ENCODE assay signal across 9 cellular contexts in the genomic region with DNA sequence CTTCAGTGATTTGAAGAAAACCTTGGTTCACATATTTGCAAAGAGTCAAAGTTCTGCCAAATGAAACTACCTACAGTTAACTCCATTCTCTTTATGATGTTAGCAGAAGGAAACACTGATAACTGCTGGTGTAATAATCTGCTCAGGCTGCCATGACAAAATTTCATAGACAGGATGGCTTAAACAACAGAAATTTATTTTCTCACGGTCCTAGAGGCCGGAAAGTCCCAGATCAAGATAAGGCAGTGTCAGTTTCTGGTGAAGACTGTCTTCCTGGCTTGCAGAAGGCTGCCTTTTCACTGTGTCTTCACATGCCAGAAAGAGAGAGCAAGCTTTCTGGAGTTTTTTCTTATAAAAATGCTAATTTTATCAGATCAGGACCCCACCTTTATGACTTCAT.
A peak's percentile ranks its signal among the peaks of the same experiment; 100 is the strongest.
DNase-seq lines count a peak whose midpoint lies in the region; ATAC-seq and TF ChIP-seq lines count a peak whose summit lies in the region.
"Had no signal": no experiment of that assay in that cellular context is flagged by ENCODE, and none has a peak within 500 bp of the region (broad histone marks: within the 10 kb centered on the region; RNA-seq: fewer than 3 reads in every experiment).

No MANE protein-coding gene starts in this region.

- H3K4me1 ChIP-seq in effector memory CD4-positive, alpha-beta T cell (ENCODE audit: control insufficient read depth, insufficient read depth, low read length, poor library complexity, severe bottlenecking) = peaks cover 11% of the 10 kb centered on the region

- H3K27me3 ChIP-seq in effector memory CD4-positive, alpha-beta T cell (replicated peaks; ENCODE audit: control insufficient read depth, insufficient read depth, low read length, poor library complexity, severe bottlenecking) = no peaks in the 10 kb centered on the region

- WGBS in lower leg skin, 2 donors = 15 to 20% methylated on average over 2 of the region's 2 CpGs

- ATAC-seq in GM18519 (IDR thresholded peaks at IDR 0.05; ENCODE audit: low FRiP score, unreplicated experiment) (peak; percentile 75), GM21576 (IDR thresholded peaks at IDR 0.05; ENCODE audit: unreplicated experiment) (peak; percentile 92), HG03558 (IDR thresholded peaks at IDR 0.05; ENCODE audit: extremely low read depth, unreplicated experiment) (peak; percentile 66)

- H3K9me3 ChIP-seq in effector memory CD4-positive, alpha-beta T cell (ENCODE audit: control insufficient read depth, low read length) = no peaks in the 10 kb centered on the region

- H3K36me3 ChIP-seq in effector memory CD4-positive, alpha-beta T cell (ENCODE audit: control insufficient read depth, insufficient read depth, low read length) = no peaks in the 10 kb centered on the region

- TF ChIP-seq CTCF in lower leg skin (IDR thresholded peaks at IDR 0.05) = no peak

- intact Hi-C loops in lower leg skin (cut with DNase I; ENCODE audit: low total_unique reads) = no loop called here

- DNase-seq in effector memory CD4-positive, alpha-beta T cell = peak in 1 of 3 donors; percentile 14
- DNase-seq in hypothalamus (lab: John Stamatoyannopoulos, UW) (no peak), NCI-H446 treated with DMSO at 0.1 percent for 48 hours (lab: John Stamatoyannopoulos, UW) (no peak), middle frontal gyrus (ENCODE audit: extremely low spot score, low spot score) (no peak), lower leg skin (ENCODE audit: low spot score in 2 of 2) (no peak)

- no peak for TF ChIP-seq POLR2A in lower leg skin (IDR thresholded peaks at IDR 0.05)

- peak overlapping the region; percentile 35 for H3K27ac ChIP-seq in effector memory CD4-positive, alpha-beta T cell (ENCODE audit: insufficient read depth, low read length, poor library complexity, severe bottlenecking)
- H3K27ac ChIP-seq: RWPE1 had no signal

- H3K4me3 ChIP-seq in effector memory CD4-positive, alpha-beta T cell (ENCODE audit: insufficient read depth, low read depth, low read length, poor library complexity, severe bottlenecking) = no peak overlapping the region
- H3K4me3 ChIP-seq in lower leg skin (ENCODE audit: low read depth, poor library complexity, severe bottlenecking) = no peak overlapping the region
